ENCODE assay signal across 7 cellular contexts in genomic region chr15:99104788-99105515, GRCh38. TPM values are rescaled to one million over a fixed set of nuclear protein-coding genes. Genes with fewer than 3 reads are reported as not detected.
DNase-seq lines count a peak whose midpoint lies in the region; ATAC-seq and TF ChIP-seq lines count a peak whose summit lies in the region.

Gene SYNM (plus strand): TSS chr15:99105080. CDS start chr15:99105200, 120 bp downstream.

- H3K9me3 ChIP-seq in GM23248 (ENCODE audit: low read depth) (no peaks in the 10 kb centered on the region), SK-N-SH (no peaks in the 10 kb centered on the region)

- peak; percentile 91 for ATAC-seq in left colon

- H3K4me1 ChIP-seq in GM23248 (ENCODE audit: insufficient read depth) (0 out of 2 replicates have a peak, but pooled peaks cover 4% of the 10 kb centered on the region), SK-N-SH (ENCODE audit: control insufficient read depth in 1 of 2, insufficient read depth in 2 of 2, low read depth in 1 of 2, low read length in 1 of 2) (peaks cover 0 to 10% of the 10 kb centered on the region in 2 experiments; a peak in 2 of 4 replicates)

- H3K36me3 ChIP-seq in GM23248 (ENCODE audit: low read depth) (no peaks in the 10 kb centered on the region), SK-N-SH (replicated peaks in 1 of 2; ENCODE audit: control insufficient read depth in 1 of 2, insufficient read depth in 2 of 2, low read length in 1 of 2) (no peaks in the 10 kb centered on the region)

- H3K4me3 ChIP-seq in GM12864 (ENCODE audit: low read depth, low read length) (peak within 1 kb of the TSS; percentile 40), GM23248 (peak within 1 kb of the TSS; percentile 56), SK-N-SH (ENCODE audit: low read depth in 2 of 2, low read length in 1 of 2) (peak within 1 kb of the TSS; percentile 61 to 62), coronary artery (peak within 1 kb of the TSS; percentile 98)

- TF ChIP-seq RAD21 in SK-N-SH (IDR thresholded peaks at IDR 0.05; ENCODE audit: low read length): peak; percentile 78

- no peak within 1 kb of the TSS for H3K9ac ChIP-seq in GM23248
- peak within 1 kb of the TSS; percentile 43; the same call in 1 of the 2 replicates for H3K9ac ChIP-seq in SK-N-SH

- H3K27ac ChIP-seq in GM23248 (no peak within 1 kb of the TSS), SK-N-SH (ENCODE audit: low read depth in 2 of 2, low read length in 1 of 2) (peak within 1 kb of the TSS in 1 of 2 experiments; percentile 75; a peak in 2 of 4 replicates), coronary artery (peak within 1 kb of the TSS; percentile 86 to 97)

- intact Hi-C loops in left colon (cut with DNase I, micrococcal nuclease): loop anchor here (5.0 to 10.0 kb wide), 3 partner anchors 60 to 107 kb away; no protein-coding TSS in a partner anchor

- H4K20me1 ChIP-seq in GM23248 (ENCODE audit: insufficient read depth): no peaks in the 10 kb centered on the region
- H4K20me1 ChIP-seq in SK-N-SH (ENCODE audit: insufficient read depth): no peaks in the 10 kb centered on the region

- TF ChIP-seq CTCF in GM12864 (IDR thresholded peaks at IDR 0.05; ENCODE audit: low read depth, low read length, missing control alignments) (peak; percentile 52), SK-N-SH (IDR thresholded peaks at IDR 0.05) (peak; percentile 72), coronary artery (IDR thresholded peaks at IDR 0.05) (peak; percentile 83)

- in situ Hi-C loops in GM23248 (cut with MboI): loop anchor here (5.0 to 25.0 kb wide), 2 partner anchors 107 to 632 kb away; partner anchors contain the start of gene LYSMD4

- H3K9me2 ChIP-seq in GM23248 (ENCODE audit: insufficient read depth): no peaks in the 10 kb centered on the region
- H3K9me2 ChIP-seq in SK-N-SH: no peaks in the 10 kb centered on the region

- H3K79me2 ChIP-seq in GM23248 (ENCODE audit: insufficient read depth) (no peaks in the 10 kb centered on the region), SK-N-SH (ENCODE audit: insufficient read depth) (no peaks in the 10 kb centered on the region; the same call in 1 of the 2 replicates)

- H3K4me2 ChIP-seq in GM23248 (ENCODE audit: unreplicated experiment): peak within 1 kb of the TSS; percentile 66
- peak within 1 kb of the TSS; percentile 82 for H3K4me2 ChIP-seq in SK-N-SH

- no peak for TF ChIP-seq EP300 in SK-N-SH (IDR thresholded peaks at IDR 0.05; ENCODE audit: borderline replicate concordance in 1 of 2, low read depth in 1 of 2, low read length in 1 of 2)

- WGBS in GM23248 (ENCODE audit: low coverage in 1 of 2, low lambda C conversion rate in 2 of 2, missing lambda C conversion rate in 2 of 2), 2 experiments: 5 to 6% methylated on average over 66 to 69 of the region's 91 CpGs
- 0% methylated on average over 18 of the region's 91 CpGs for WGBS in SK-N-SH (ENCODE audit: low lambda C conversion rate)

- POLR2A ChIA-PET in SK-N-SH (lab: Yijun Ruan, JAX): interaction anchor here (0.9 kb wide), 1 partner anchor 18 kb away, joined by 3 read pairs; no protein-coding TSS in a partner anchor

- H3K27me3 ChIP-seq in GM23248 (replicated peaks; ENCODE audit: insufficient read depth): peaks cover 11% of the 10 kb centered on the region; the same call in 1 of the 2 replicates
- no peaks in the 10 kb centered on the region for H3K27me3 ChIP-seq in SK-N-SH (ENCODE audit: insufficient read depth)

- DNase-seq in GM12864 (ENCODE audit: low read depth) (no peak), GM23248 (peak; percentile 81), Kasumi-1 (lab: John Stamatoyannopoulos, UW) (peak; percentile 30), SK-N-SH (peak; percentile 98), coronary artery (ENCODE audit: low spot score) (peak; percentile 92), left colon (peak; percentile 69 to 70)
- DNase-seq in stimulated activated CD4-positive, alpha-beta T cell treated with anti-CD3 and anti-CD28 coated beads, Interleukin-15, amount 100 ng/mL, for 24 hours: peak; percentile 63

- H3F3A ChIP-seq in GM23248 (ENCODE audit: insufficient read depth) (no peaks in the 10 kb centered on the region), SK-N-SH (replicated peaks; ENCODE audit: insufficient read depth) (no peaks in the 10 kb centered on the region)

- peak within 1 kb of the TSS; percentile 79 for H2AFZ ChIP-seq in GM23248
- H2AFZ ChIP-seq in SK-N-SH (ENCODE audit: low read depth): peak within 1 kb of the TSS; percentile 82; the same call in 1 of the 2 replicates

- CTCF ChIA-PET in SK-N-SH (lab: Yijun Ruan, JAX): interaction anchor here (0.7 to 12.3 kb wide), 34 partner anchors 9 to 651 kb away, joined by 3 to 149 read pairs (median 4); partner anchors contain the start of gene LRRC28

TF ChIP-seq in SK-N-SH, 30 proteins besides CTCF, POLR2A, EP300 and RAD21 (continues in another document):
- 0 out of 2 replicates have a peak, but pooled peaks have one; percentile 48 for TF ChIP-seq RFX5 (IDR thresholded peaks at IDR 0.05; ENCODE audit: low read length)
- TF ChIP-seq MEF2A (IDR thresholded peaks at IDR 0.05; ENCODE audit: borderline replicate concordance, low read depth): no peak
- TF ChIP-seq TEAD4 (IDR thresholded peaks at IDR 0.05; ENCODE audit: borderline replicate concordance, insufficient read depth): no peak
- TF ChIP-seq FOXM1 (IDR thresholded peaks at IDR 0.05; ENCODE audit: low read depth): no peak
- TF ChIP-seq USF1 (IDR thresholded peaks at IDR 0.05; ENCODE audit: borderline replicate concordance, low read depth): no peak
- TF ChIP-seq ELF1 (IDR thresholded peaks at IDR 0.05): no peak
- no peak for TF ChIP-seq YY1 (IDR thresholded peaks at IDR 0.05; ENCODE audit: low read depth)
- TF ChIP-seq POLR2AphosphoS5 (IDR thresholded peaks at IDR 0.05; ENCODE audit: low read depth, low read length): peak; percentile 64; the same call in 1 of the 2 replicates
- TF ChIP-seq FOSL2 (IDR thresholded peaks at IDR 0.05; ENCODE audit: borderline replicate concordance, low read depth): no peak
- TF ChIP-seq SMC3 (IDR thresholded peaks at IDR 0.05; ENCODE audit: low read depth, low read length): peak; percentile 91
- TF ChIP-seq GATA2 (CRISPR knock-in tag; IDR thresholded peaks at IDR 0.05): no peak
- TF ChIP-seq REST (IDR thresholded peaks at IDR 0.05; ENCODE audit: low read depth, low read length): no peak
- TF ChIP-seq FOXJ3 (CRISPR knock-in tag; IDR thresholded peaks at IDR 0.05): no peak
- no peak for TF ChIP-seq TAF1 (IDR thresholded peaks at IDR 0.05; ENCODE audit: borderline replicate concordance, low read depth, low read length)
- no peak for TF ChIP-seq SIN3A (IDR thresholded peaks at IDR 0.05; ENCODE audit: borderline replicate concordance, low read depth, low read length)
- no peak for TF ChIP-seq ZBTB33 (IDR thresholded peaks at IDR 0.05; ENCODE audit: borderline replicate concordance, low read depth)

RNA-seq across cellular contexts. Expression of gene SYNM, which starts in this region (rescaled TPM):
- 0.97 and 1.6 TPM in 2 replicates for total RNA-seq in GM23248 (2014; rRNA removed; shearing (Covaris generic))
- polyA plus RNA-seq in GM23248 (2016; fragmentation: Nextera tagmentation; extraction: Ambion mirVana) (0.15 and 0.18 TPM in 2 replicates), SK-N-SH (2012; rRNA removed) (4.3 and 5.0 TPM in 2 replicates)
- 3.8 and 4.1 TPM in 2 replicates for polyA plus RNA-seq in SK-N-SH (2012; cell fraction: cytosol; rRNA removed)
- 8.6 and 10.1 TPM in 2 replicates for polyA plus RNA-seq in SK-N-SH (2012; cell fraction: nucleus; rRNA removed)
- 10 to 100 TPM in 1 of 2 donors, 1 to 10 TPM in 1; 5.2 to 96.5 TPM for total RNA-seq in left colon

Comparison
In these comparisons a context has a peak if more than half of its experiments do, and no peak if none do; other contexts are left out.
1. H3K4me3 ChIP-seq: peak in every context shown above with its lines; median percentile 98 in coronary artery; 62 in SK-N-SH; 56 in GM23248; 40 in GM12864.